1 cellular context compared by ENCODE assay signal in genomic region chr9:77000330-77000729, GRCh38.
TF ChIP-seq lines count a peak whose summit lies in the region.

No MANE protein-coding gene starts in this region.

TF ChIP-seq in H1, 55 proteins besides CTCF, POLR2A, EP300 and RAD21 (continued from another document):
- TF ChIP-seq TCF12 (IDR thresholded peaks at IDR 0.05; ENCODE audit: low read depth, low read length): no peak
- TF ChIP-seq SIX5 (IDR thresholded peaks at IDR 0.05; ENCODE audit: low read depth, low read length): no peak
TF ChIP-seq in H1: peak in this region for 0.
